In genomic region chr10:78928330-78928729, GRCh38 we compare ENCODE assay signal across 1 cellular context.
TF ChIP-seq lines count a peak whose summit lies in the region.

No MANE protein-coding gene starts in this region.

TF ChIP-seq in SK-N-SH, 30 proteins besides CTCF, POLR2A, EP300 and RAD21 (continued from another document):
- TF ChIP-seq USF2 (IDR thresholded peaks at IDR 0.05; ENCODE audit: borderline replicate concordance, low read depth, low read length) (no peak), FOXJ3 (CRISPR knock-in tag; IDR thresholded peaks at IDR 0.05) (no peak), NFIC (IDR thresholded peaks at IDR 0.05; ENCODE audit: borderline replicate concordance) (no peak), MAX (IDR thresholded peaks at IDR 0.05; ENCODE audit: low read depth) (no peak), YY1 (IDR thresholded peaks at IDR 0.05; ENCODE audit: low read depth) (no peak), FOSL2 (IDR thresholded peaks at IDR 0.05; ENCODE audit: borderline replicate concordance, low read depth) (no peak), TCF12 (IDR thresholded peaks at IDR 0.05) (no peak)
TF ChIP-seq in SK-N-SH: peak in this region for 0.
